In the genomic region with DNA sequence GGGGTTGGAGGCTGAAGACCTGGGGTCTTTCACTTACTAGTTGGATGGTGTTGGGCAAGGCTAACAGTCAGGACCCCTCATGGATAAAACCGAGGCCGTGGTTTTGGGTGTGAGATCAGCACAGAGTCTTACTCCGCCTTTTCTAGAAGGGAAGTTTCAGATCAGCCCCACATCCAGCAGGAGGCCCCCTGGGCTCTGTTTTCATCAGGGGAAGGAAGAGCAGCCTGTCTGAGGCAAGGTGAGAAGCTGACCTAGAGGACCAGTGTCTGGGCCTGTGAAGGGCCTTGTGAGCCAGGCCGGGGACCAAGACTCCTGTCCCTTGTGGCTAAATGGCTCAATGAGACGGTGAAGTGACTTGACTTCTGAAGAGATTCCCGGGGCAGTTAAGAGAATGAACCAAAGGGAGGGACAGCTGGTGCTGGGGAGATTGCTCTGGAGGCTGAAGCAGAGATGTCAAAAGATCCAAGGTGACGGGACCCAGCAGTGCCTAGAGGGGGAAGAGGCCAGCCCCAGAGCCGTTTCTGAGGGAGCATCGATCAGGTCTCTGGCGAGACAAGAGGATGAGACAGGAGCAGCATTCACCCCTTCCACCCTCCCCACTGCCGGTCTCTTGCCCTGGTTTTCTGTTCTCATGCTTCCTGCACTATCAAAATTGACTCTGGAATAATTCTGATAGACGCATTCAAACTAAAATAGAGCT, we compare ENCODE assay signal across 14 cellular contexts.
"Had no signal": no experiment of that assay in that cellular context is flagged by ENCODE, and none has a peak within 500 bp of the region (broad histone marks: within the 10 kb centered on the region; RNA-seq: fewer than 3 reads in every experiment).

No MANE protein-coding gene starts in this region.

- H3K27ac ChIP-seq: gastroesophageal sphincter, psoas muscle, SJCRH30, thoracic aorta, VCaP had no signal

- H3K4me3 Mint-ChIP-seq: activated CD4-positive, alpha-beta memory T cell treated with anti-CD3 and anti-CD28 coated beads, Interleukin-2, amount 10 ng/mL, durations not matched to agents 7 days and 5 days; activated CD4-positive, alpha-beta T cell treated with anti-CD3 and anti-CD28 coated beads for 36 hours; naive thymus-derived CD4-positive, alpha-beta T cell had no signal

- H3K27me3 ChIP-seq: SJCRH30 had no signal

- DNase-seq: activated CD4-positive, alpha-beta memory T cell treated with anti-CD3 and anti-CD28 coated beads, Interleukin-2, amount 10 ng/mL, durations not matched to agents 7 days and 5 days; activated CD4-positive, alpha-beta T cell treated with anti-CD3 and anti-CD28 coated beads for 36 hours; activated CD8-positive, alpha-beta memory T cell treated with anti-CD3 and anti-CD28 coated beads, Interleukin-2, amount 50 U/mL, for 48 hours; activated naive CD4-positive, alpha-beta T cell treated with Interleukin-2 at 50 U/mL for 16 hours; naive thymus-derived CD4-positive, alpha-beta T cell; psoas muscle; stimulated activated CD4-positive, alpha-beta T cell treated with anti-CD3 and anti-CD28 coated beads, Interleukin-2, amount 100 ng/mL, for 24 hours; stimulated activated naive CD8-positive, alpha-beta T cell treated with anti-CD3 and anti-CD28 coated beads, Interleukin-15, Interleukin-2, amounts not matched to agents 100 U/mL and 50 U/mL, for 24 hours; T-helper 9 cell had no signal

- H3K9me3 ChIP-seq: gastroesophageal sphincter, psoas muscle, SJCRH30, thoracic aorta had no signal

- H3K4me3 ChIP-seq: gastroesophageal sphincter, lung, psoas muscle, SJCRH30, thoracic aorta had no signal

- H3K27ac Mint-ChIP-seq: activated CD4-positive, alpha-beta memory T cell treated with anti-CD3 and anti-CD28 coated beads, Interleukin-2, amount 10 ng/mL, durations not matched to agents 7 days and 5 days; activated CD4-positive, alpha-beta T cell treated with anti-CD3 and anti-CD28 coated beads for 36 hours had no signal

- ATAC-seq: activated CD4-positive, alpha-beta T cell treated with anti-CD3 and anti-CD28 coated beads for 36 hours; gastroesophageal sphincter; naive thymus-derived CD4-positive, alpha-beta T cell; psoas muscle; stimulated activated naive CD8-positive, alpha-beta T cell treated with anti-CD3 and anti-CD28 coated beads, Interleukin-15, Interleukin-2, amounts not matched to agents 100 U/mL and 50 U/mL, for 24 hours had no signal

- H3K36me3 Mint-ChIP-seq: naive thymus-derived CD4-positive, alpha-beta T cell had no signal

- H3K9me3 Mint-ChIP-seq: activated CD4-positive, alpha-beta memory T cell treated with anti-CD3 and anti-CD28 coated beads, Interleukin-2, amount 10 ng/mL, durations not matched to agents 7 days and 5 days had no signal

- H3K4me1 Mint-ChIP-seq: activated CD4-positive, alpha-beta memory T cell treated with anti-CD3 and anti-CD28 coated beads, Interleukin-2, amount 10 ng/mL, durations not matched to agents 7 days and 5 days; activated CD4-positive, alpha-beta T cell treated with anti-CD3 and anti-CD28 coated beads for 36 hours had no signal
